Comparison of ENCODE assay signal across 8 cellular contexts in genomic region chr2:86442642-86443005, GRCh38. TPM values are rescaled to one million over a fixed set of nuclear protein-coding genes. Genes with fewer than 3 reads are reported as not detected.
DNase-seq lines count a peak whose midpoint lies in the region; ATAC-seq and TF ChIP-seq lines count a peak whose summit lies in the region.

No MANE protein-coding gene starts in this region.

- H2AFZ ChIP-seq in PC-9: peak overlapping the region; percentile 72

- TF ChIP-seq POLR2A in esophagus squamous epithelium (IDR thresholded peaks at IDR 0.05): peak in 1 of 4 donors; percentile 42

- H3K4me1 Mint-ChIP-seq in CD8-positive, alpha-beta T cell (ENCODE audit: low read depth): peaks cover 58% of the 10 kb centered on the region

- CTCF ChIA-PET in CD8-positive, alpha-beta T cell (lab: Charles Lee): interaction anchor here (1.1 to 3.5 kb wide), 3 partner anchors 26 to 222 kb away, joined by 3 to 13 read pairs (median 11); no protein-coding TSS in a partner anchor
- CTCF ChIA-PET in PC-9 (lab: Charles Lee): interaction anchor here (0.6 kb wide), 1 partner anchor 105 kb away, joined by 4 read pairs; the partner anchor contains the start of gene REEP1

- H3K36me3 Mint-ChIP-seq in CD8-positive, alpha-beta T cell: peaks cover 66% of the 10 kb centered on the region

- H3K9me2 ChIP-seq in PC-9 (ENCODE audit: insufficient read depth): no peaks in the 10 kb centered on the region

- no peaks in the 10 kb centered on the region for H3K9me3 ChIP-seq in CD8-positive, alpha-beta T cell (ENCODE audit: low read length)
- peaks cover 17% of the 10 kb centered on the region; the same call in 1 of the 2 replicates for H3K9me3 ChIP-seq in PC-9 (ENCODE audit: insufficient read depth, low read depth)
- peaks cover 0 to 25% (median 18%) of the 10 kb centered on the region in 3 donors for H3K9me3 ChIP-seq in esophagus squamous epithelium

- 0 to 1% methylated on average over 5 of the region's 5 CpGs for WGBS in esophagus squamous epithelium, 2 donors

- peak overlapping the region; percentile 92 for H3K4me2 ChIP-seq in PC-9

- peak overlapping the region; percentile 74 for H3K4me3 ChIP-seq in CD8-positive, alpha-beta T cell (ENCODE audit: low read depth, low read length)
- H3K4me3 ChIP-seq in PC-9: peak overlapping the region; percentile 75
- H3K4me3 ChIP-seq in esophagus squamous epithelium: peak overlapping the region; percentile 64 to 83 (median 76)

- TF ChIP-seq CTCF in CD8-positive, alpha-beta T cell (IDR thresholded peaks at IDR 0.05): no peak
- TF ChIP-seq CTCF in PC-9 (conservative IDR thresholded peaks at IDR 0.05): no peak
- peak in 2 of 6 experiments; percentile 6 to 11 for TF ChIP-seq CTCF in esophagus squamous epithelium (IDR thresholded peaks at IDR 0.05)

- BruUV-seq in PC-9 (replicated peaks; lab: Mats Ljungman, UMichigan): no TSS peak

- peaks cover 17% of the 10 kb centered on the region for H3F3A ChIP-seq in PC-9 (ENCODE audit: insufficient read depth, low read depth)

- peak overlapping the region; percentile 94 for H3K4me3 Mint-ChIP-seq in CD8-positive, alpha-beta T cell

- peaks cover 48% of the 10 kb centered on the region for H3K4me1 ChIP-seq in CD8-positive, alpha-beta T cell (ENCODE audit: insufficient read depth, low read length)
- peaks cover 30% of the 10 kb centered on the region for H3K4me1 ChIP-seq in PC-9 (replicated peaks; ENCODE audit: insufficient read depth)
- H3K4me1 ChIP-seq in esophagus squamous epithelium: peaks cover 12 to 50% (median 27%) of the 10 kb centered on the region in 3 donors

- POLR2A ChIA-PET in CD8-positive, alpha-beta T cell (lab: Charles Lee): interaction anchor here (0.7 to 3.5 kb wide), 18 partner anchors 8 to 405 kb away, joined by 3 to 27 read pairs (median 6); partner anchors contain the start of genes POLR1A and PTCD3
- POLR2A ChIA-PET in PC-9 (lab: Charles Lee; ENCODE audit: unreplicated experiment): interaction anchor here (0.5 to 0.7 kb wide), 5 partner anchors 41 to 438 kb away, joined by 3 to 6 read pairs (median 4); no protein-coding TSS in a partner anchor

- H3K79me2 ChIP-seq in PC-9 (ENCODE audit: low read depth): peaks cover 57% of the 10 kb centered on the region

- H4K20me1 ChIP-seq in PC-9 (ENCODE audit: insufficient read depth): peaks cover 18% of the 10 kb centered on the region

- peak; percentile 44 to 88 (median 63) for DNase-seq in CD8-positive, alpha-beta T cell
- DNase-seq in HK-2 (ENCODE audit: unreplicated experiment) (peak; percentile 68), PC-9 (peak; percentile 72 to 79), esophagus squamous epithelium (lab: John Stamatoyannopoulos, UW) (peak; percentile 74), myocyte (ENCODE audit: low read depth) (peak; percentile 91)
- DNase-seq in activated T-cell treated with anti-CD3 and anti-CD28 coated beads, Interleukin-2, amount 50 U/mL, for 48 hours: peak; percentile 78 to 83
- peak; percentile 52 to 82 for DNase-seq in stimulated activated CD8-positive, alpha-beta memory T cell treated with anti-CD3 and anti-CD28 coated beads, Interleukin-7, amount 100 ng/mL, for 48 hours (ENCODE audit: extremely low read depth in 1 of 2, low read depth in 1 of 2)

- intact Hi-C loops in CD8-positive, alpha-beta T cell (cut with DNase I, micrococcal nuclease): loop anchor here (1.0 to 10.0 kb wide), 10 partner anchors 14 to 1612 kb away; partner anchors contain the start of genes RNU2-63P (in 2 of the 2), C2orf68 (in 1 of the 2), IMMT (in 1 of the 2) and KRCC1 (in 1 of the 2)
- intact Hi-C loops in PC-9 (cut with micrococcal nuclease; ENCODE audit: unreplicated experiment): loop anchor here (5.0 kb wide), 2 partner anchors 75 to 180 kb away; partner anchors contain the start of gene RNF103
- intact Hi-C loops in esophagus squamous epithelium (cut with DNase I): no loop called here

- peak; percentile 55 for ATAC-seq in CD8-positive, alpha-beta T cell
- peak; percentile 51 for ATAC-seq in GM19463 (IDR thresholded peaks at IDR 0.05; ENCODE audit: unreplicated experiment)

- H3K27me3 Mint-ChIP-seq in CD8-positive, alpha-beta T cell (ENCODE audit: low read depth): no peaks in the 10 kb centered on the region

- peaks cover 18% of the 10 kb centered on the region for H3K9me3 Mint-ChIP-seq in CD8-positive, alpha-beta T cell

- no peaks in the 10 kb centered on the region for H3K27me3 ChIP-seq in CD8-positive, alpha-beta T cell (ENCODE audit: insufficient read depth, low read length)
- H3K27me3 ChIP-seq in PC-9 (ENCODE audit: insufficient read depth, low read depth): no peaks in the 10 kb centered on the region
- no peaks in the 10 kb centered on the region for H3K27me3 ChIP-seq in esophagus squamous epithelium

- H3K27ac ChIP-seq in CD8-positive, alpha-beta T cell (ENCODE audit: low read depth, low read length): peak overlapping the region; percentile 85
- peak overlapping the region; percentile 51; the same call in 1 of the 2 replicates for H3K27ac ChIP-seq in PC-9
- peak overlapping the region; percentile 98 to 99 (median 98) for H3K27ac ChIP-seq in esophagus squamous epithelium

- H3K27ac Mint-ChIP-seq in CD8-positive, alpha-beta T cell: peak overlapping the region; percentile 97

- no peaks in the 10 kb centered on the region for H3K36me3 ChIP-seq in CD8-positive, alpha-beta T cell (ENCODE audit: insufficient read depth, low read length)
- H3K36me3 ChIP-seq in PC-9 (ENCODE audit: low read depth): 0 out of 2 replicates have a peak, but pooled peaks cover 4% of the 10 kb centered on the region
- peaks cover 0 to 35% (median 0%) of the 10 kb centered on the region in 3 donors for H3K36me3 ChIP-seq in esophagus squamous epithelium

RNA-seq across cellular contexts. Expression of gene KDM3A, which starts 1.5 kb away (rescaled TPM):
- 100 to 1,000 TPM; 226 to 227 TPM for total RNA-seq in CD8-positive, alpha-beta T cell
- 31.8 and 39.3 TPM in 2 replicates for total RNA-seq in PC-9 (2021)
- 10 to 100 TPM; 22.0 to 60.7 (median 23.9) TPM for total RNA-seq in esophagus squamous epithelium
- total RNA-seq in myocyte: 25.2 and 26.1 TPM in 2 replicates
- 18.2 TPM for polyA plus RNA-seq in myocyte (2012)

Comparison
In these comparisons a context has a peak if more than half of its experiments do, and no peak if none do; other contexts are left out.
1. Peak in every context shown above with its lines: DNase-seq, ATAC-seq, H3K4me3 ChIP-seq and H3K27ac ChIP-seq.